In the genomic region with DNA sequence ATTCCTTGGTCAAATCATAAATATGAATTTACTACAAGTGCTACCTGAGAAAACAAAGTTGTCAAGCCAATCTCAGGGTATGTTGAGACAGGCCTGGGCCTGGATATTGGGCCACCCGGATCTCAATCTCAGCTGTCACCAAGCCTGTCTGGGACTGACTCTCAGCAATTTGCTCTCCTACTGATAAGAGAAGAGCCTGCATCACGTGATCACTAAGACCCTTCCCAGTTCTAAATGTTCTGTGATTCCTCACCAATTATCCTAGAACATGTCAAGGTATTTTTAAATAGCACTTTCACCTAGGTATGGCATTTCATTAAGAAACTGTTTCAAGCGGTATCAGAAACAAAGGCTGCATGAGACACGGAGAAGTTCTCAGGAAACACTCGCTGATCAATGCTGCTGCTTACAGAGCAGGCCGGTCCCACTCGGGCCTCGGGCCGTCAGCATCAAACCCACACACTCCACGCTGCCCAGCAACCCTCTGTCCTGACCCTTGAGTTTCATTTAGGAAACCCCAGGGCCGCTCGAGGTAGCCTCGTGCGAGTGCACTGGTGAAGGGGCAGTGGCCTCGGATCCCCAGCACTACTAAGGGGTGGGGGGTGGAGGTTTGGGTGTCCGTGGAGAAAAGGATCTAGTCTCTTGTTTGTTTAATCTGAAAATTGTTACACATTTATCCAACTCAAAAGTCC, we compare ENCODE assay signal across 8 cellular contexts. TPM values are rescaled to one million over a fixed set of nuclear protein-coding genes. Genes with fewer than 3 reads are reported as not detected.
DNase-seq lines count a peak whose midpoint lies in the region; ATAC-seq, FAIRE-seq and TF ChIP-seq lines count a peak whose summit lies in the region.

No MANE protein-coding gene starts in this region.

- intact Hi-C loops in activated CD4-positive, alpha-beta T cell treated with anti-CD3 and anti-CD28 coated beads, Interleukin-2, amount 10 ng/mL, durations not matched to agents 24 days and 14 days (cut with micrococcal nuclease) = loop anchor here (5.0 kb wide), 4 partner anchors 174 to 584 kb away; no protein-coding TSS in a partner anchor
- intact Hi-C loops in K562 (cut with micrococcal nuclease) = loop anchor here (5.0 kb wide), 1 partner anchor 114 kb away; no protein-coding TSS in a partner anchor

- TF ChIP-seq POLR2A in K562 (conservative IDR thresholded peaks at IDR 0.05) = no peak

- FAIRE-seq in K562 (lab: Jason Lieb, UNC) = no peak

- no peak overlapping the region for H3K27ac ChIP-seq in K562 (ENCODE audit: extremely low read depth, low read depth, low read length)
- peak overlapping the region; percentile 89 to 100 for H3K27ac ChIP-seq in liver (ENCODE audit: low read depth in 1 of 2, low read length in 2 of 2)
- H3K27ac ChIP-seq in thoracic aorta = peak overlapping the region; percentile 96 to 99

- H3K9me1 ChIP-seq in K562 (ENCODE audit: control insufficient read depth, insufficient read depth, low read length) = peaks cover 20% of the 10 kb centered on the region

- H3K9me3 ChIP-seq in K562 (replicated peaks; ENCODE audit: control insufficient read depth, insufficient read depth, low read depth, low read length) (no peaks in the 10 kb centered on the region), liver (ENCODE audit: control insufficient read depth in 4 of 4, low read length in 3 of 4) (no peaks in the 10 kb centered on the region), thoracic aorta (no peaks in the 10 kb centered on the region)

- H3K9ac ChIP-seq in K562 (ENCODE audit: insufficient read depth in 1 of 2, low read depth in 2 of 2, low read length in 2 of 2) (no peak overlapping the region), liver (ENCODE audit: low read depth in 1 of 2, low read length in 2 of 2) (peak overlapping the region; percentile 66 to 73)

- ATAC-seq in K562 = no peak
- ATAC-seq in thoracic aorta (ENCODE audit: insufficient number of reproducible peaks, low FRiP score, low read depth) = no peak
- no peak for ATAC-seq in HG03354 (IDR thresholded peaks at IDR 0.05; ENCODE audit: poor library complexity, severe bottlenecking, unreplicated experiment)
- no peak for ATAC-seq in HG02970 (IDR thresholded peaks at IDR 0.05; ENCODE audit: low FRiP score, unreplicated experiment)

- H3K27ac Mint-ChIP-seq in activated CD4-positive, alpha-beta T cell treated with anti-CD3 and anti-CD28 coated beads, Interleukin-2, amount 10 ng/mL, durations not matched to agents 24 days and 14 days = peak overlapping the region; percentile 99

- no peak overlapping the region; the same call in 1 of the 2 replicates for H3K4me2 ChIP-seq in K562 (ENCODE audit: insufficient read depth, low read length)

- no peak for TF ChIP-seq EP300 in K562 (IDR thresholded peaks at IDR 0.05; ENCODE audit: low read length)

- H3K36me3 ChIP-seq in K562 (ENCODE audit: control insufficient read depth, insufficient read depth, low read length) (peaks cover 64% of the 10 kb centered on the region), liver (ENCODE audit: control insufficient read depth in 4 of 4, insufficient read depth in 3 of 4, low read depth in 1 of 4, low read length in 3 of 4) (peaks cover 14 to 64% (median 48%) of the 10 kb centered on the region in 4 donors), thoracic aorta (peaks cover 47% of the 10 kb centered on the region)

- H3K27me3 Mint-ChIP-seq in activated CD4-positive, alpha-beta T cell treated with anti-CD3 and anti-CD28 coated beads, Interleukin-2, amount 10 ng/mL, durations not matched to agents 24 days and 14 days = no peaks in the 10 kb centered on the region

- in situ Hi-C loops in K562 (cut with MboI) = no loop called here

- peaks cover 46% of the 10 kb centered on the region for H4K20me1 ChIP-seq in K562 (replicated peaks; ENCODE audit: control insufficient read depth, insufficient read depth, low read length)

- H3K79me2 ChIP-seq in K562 (ENCODE audit: control insufficient read depth, insufficient read depth, low read length) = peaks cover 53% of the 10 kb centered on the region

- peaks cover 82% of the 10 kb centered on the region for H3K36me3 Mint-ChIP-seq in activated CD4-positive, alpha-beta T cell treated with anti-CD3 and anti-CD28 coated beads, Interleukin-2, amount 10 ng/mL, durations not matched to agents 24 days and 14 days (ENCODE audit: low read depth)

- peak; percentile 71 for DNase-seq in activated CD4-positive, alpha-beta T cell treated with anti-CD3 and anti-CD28 coated beads, Interleukin-2, amount 10 ng/mL, durations not matched to agents 24 days and 14 days
- no peak for DNase-seq in activated CD4-positive, alpha-beta T cell treated with anti-CD3 and anti-CD28 coated beads, Interleukin-2, amount 50 U/mL, for 48 hours
- no peak for DNase-seq in K562 (ENCODE audit: extremely low read depth in 1 of 4, low spot score in 3 of 4)
- no peak for DNase-seq in thoracic aorta (ENCODE audit: low spot score)
- no peak for DNase-seq in NCI-H345 treated with DMSO at 0.1 percent for 48 hours (lab: John Stamatoyannopoulos, UW; ENCODE audit: unreplicated experiment)

- no peak overlapping the region for H2AFZ ChIP-seq in K562 (ENCODE audit: low read depth, low read length)

- H3K4me3 ChIP-seq in K562 (no peak overlapping the region), liver (ENCODE audit: low read depth in 1 of 3, low read length in 3 of 3) (peak overlapping the region; percentile 0 to 90 (median 84)), thoracic aorta (peak overlapping the region; percentile 83)

- no peaks in the 10 kb centered on the region for H3K27me3 ChIP-seq in K562 (ENCODE audit: control insufficient read depth in 2 of 2, insufficient read depth in 2 of 2, low read length in 2 of 2)
- no peaks in the 10 kb centered on the region for H3K27me3 ChIP-seq in liver (ENCODE audit: control insufficient read depth in 4 of 4, insufficient read depth in 4 of 4, low read length in 3 of 4)
- H3K27me3 ChIP-seq in thoracic aorta (replicated peaks; ENCODE audit: insufficient read depth) = no peaks in the 10 kb centered on the region

- TF ChIP-seq CTCF in K562 (IDR thresholded peaks at IDR 0.05 in 2 of 3, conservative IDR thresholded peaks at IDR 0.05 in 1 of 3; ENCODE audit: insufficient read depth in 2 of 3, low read depth in 1 of 3, low read length in 3 of 3) = no peak
- no peak for TF ChIP-seq CTCF in liver (IDR thresholded peaks at IDR 0.05; ENCODE audit: low read depth, low read length, missing input control)
- no peak for TF ChIP-seq CTCF in thoracic aorta (IDR thresholded peaks at IDR 0.05)

- H3K4me3 Mint-ChIP-seq in activated CD4-positive, alpha-beta T cell treated with anti-CD3 and anti-CD28 coated beads, Interleukin-2, amount 10 ng/mL, durations not matched to agents 24 days and 14 days = peak overlapping the region; percentile 91

- TF ChIP-seq RAD21 in K562 (CRISPR knock-in tag; conservative IDR thresholded peaks at IDR 0.05 in 1 of 2, IDR thresholded peaks at IDR 0.05 in 1 of 2) (no peak), liver (IDR thresholded peaks at IDR 0.05) (no peak)

- H3K9me3 Mint-ChIP-seq in activated CD4-positive, alpha-beta T cell treated with anti-CD3 and anti-CD28 coated beads, Interleukin-2, amount 10 ng/mL, durations not matched to agents 24 days and 14 days = no peaks in the 10 kb centered on the region

- H3K4me1 Mint-ChIP-seq in activated CD4-positive, alpha-beta T cell treated with anti-CD3 and anti-CD28 coated beads, Interleukin-2, amount 10 ng/mL, durations not matched to agents 24 days and 14 days = peaks cover 57% of the 10 kb centered on the region

- BruUV-seq in K562 (replicated peaks; lab: Mats Ljungman, UMichigan) = no TSS peak

- WGBS in K562 (ENCODE audit: insufficient coverage, low coverage, missing lambda C conversion rate) = 91% methylated on average over 15 of the region's 16 CpGs
- 66% methylated on average over 16 of the region's 16 CpGs for WGBS in liver

- POLR2A ChIA-PET in K562 (lab: Yijun Ruan, JAX) = interaction anchor here (0.6 to 1.5 kb wide), 4 partner anchors 20 to 343 kb away, joined by 3 to 4 read pairs (median 3); no protein-coding TSS in a partner anchor

- CTCF ChIA-PET in K562 (lab: Yijun Ruan, JAX; ENCODE audit: low intra/inter-chr PET ratio) = no interaction called here

- H3K4me1 ChIP-seq in K562 (replicated peaks in 1 of 2; ENCODE audit: control insufficient read depth in 2 of 2, insufficient read depth in 2 of 2, low read length in 2 of 2) (peaks cover 15 to 29% of the 10 kb centered on the region in 2 experiments; a peak in 4 of 5 replicates), liver (ENCODE audit: control insufficient read depth in 4 of 4, insufficient read depth in 4 of 4, low read length in 3 of 4) (peaks cover 2 to 25% (median 8%) of the 10 kb centered on the region in 4 donors), thoracic aorta (ENCODE audit: control insufficient read depth in 1 of 2, low read depth in 2 of 2) (peaks cover 33 to 49% of the 10 kb centered on the region in 2 donors)

TF ChIP-seq in K562, 482 proteins besides CTCF, POLR2A, EP300 and RAD21 (continues in another document):
- TF ChIP-seq RBFOX2 (IDR thresholded peaks at IDR 0.05; ENCODE audit: low read depth, low read length) = no peak
- no peak for TF ChIP-seq SPI1 (IDR thresholded peaks at IDR 0.05; ENCODE audit: borderline replicate concordance, low read depth, low read length)

RNA-seq across cellular contexts. Expression of a gene that starts 4.1 kb away (rescaled TPM):
- 116 and 127 TPM in 2 replicates for total RNA-seq in activated CD4-positive, alpha-beta T cell treated with anti-CD3 and anti-CD28 coated beads, Interleukin-2, amount 10 ng/mL, durations not matched to agents 24 days and 14 days
- total RNA-seq in K562 (2011; cell fraction: chromatin; rRNA removed; ENCODE audit: low replicate concordance) = 54.5 and 86.4 TPM in 2 replicates
- 136 and 139 TPM in 2 replicates for total RNA-seq in K562 (2011; cell fraction: nucleolus; rRNA removed)
- total RNA-seq in K562 (2011; cell fraction: nucleoplasm; rRNA removed) = 92.4 and 113 TPM in 2 replicates
- total RNA-seq in K562 (2014; rRNA removed) (6.9 and 10.3 TPM in 2 replicates), K562 (2014; rRNA removed; fragmentation: Illumina TruSeq; extraction: Trizol) (7.4 and 8.0 TPM in 2 replicates), K562 (2015; rRNA removed; fragmentation: Illumina TruSeq; extraction: Trizol) (4.5 TPM in 2 replicates), K562 (2021) (23.9 and 25.2 TPM in 2 replicates), liver (10 to 100 TPM; 17.7 to 26.6 TPM), thoracic aorta (100 to 1,000 TPM; 170 to 201 TPM)
- polyA plus RNA-seq in K562 (2011; rRNA removed) (11.7 and 19.1 TPM in 2 replicates), K562 (2014; fragmentation: Illumina TruSeq; extraction: Trizol) (11.1 and 12.6 TPM in 2 replicates), K562 (2014; fragmentation: Nextera tagmentation; extraction: Ambion mirVana) (1 to 10 TPM; 3.2 to 3.7 TPM), K562 (2014; rRNA removed) (8.6 and 10.2 TPM in 2 replicates), liver (100 to 1,000 TPM in 1 of 2 donors, 10 to 100 TPM in 1; 11.0 to 124 TPM)
- 6.6 and 12.0 TPM in 2 replicates for polyA plus RNA-seq in K562 (2011; cell fraction: cytosol; rRNA removed)
- 52.6 and 53.4 TPM in 2 replicates for polyA plus RNA-seq in K562 (2011; cell fraction: nucleus; rRNA removed)
- 14.7 and 29.2 TPM in 2 replicates for polyA plus RNA-seq in K562 (2012)
- polyA minus RNA-seq in K562 (2011; rRNA and poly(A)+ RNA removed) = 33.0 and 43.0 TPM in 2 replicates
- 10.3 and 16.2 TPM in 2 replicates for polyA minus RNA-seq in K562 (2011; cell fraction: cytosol; rRNA and poly(A)+ RNA removed)
- 87.2 and 133 TPM in 2 replicates for polyA minus RNA-seq in K562 (2011; cell fraction: nucleus; rRNA and poly(A)+ RNA removed)

Comparison
In these comparisons a context has a peak if more than half of its experiments do, and no peak if none do; other contexts are left out.
1. H3K9ac ChIP-seq: peak in liver (2 of 2); none in K562 (0 of 2).